7 cellular contexts compared by ENCODE assay signal in the genomic region with DNA sequence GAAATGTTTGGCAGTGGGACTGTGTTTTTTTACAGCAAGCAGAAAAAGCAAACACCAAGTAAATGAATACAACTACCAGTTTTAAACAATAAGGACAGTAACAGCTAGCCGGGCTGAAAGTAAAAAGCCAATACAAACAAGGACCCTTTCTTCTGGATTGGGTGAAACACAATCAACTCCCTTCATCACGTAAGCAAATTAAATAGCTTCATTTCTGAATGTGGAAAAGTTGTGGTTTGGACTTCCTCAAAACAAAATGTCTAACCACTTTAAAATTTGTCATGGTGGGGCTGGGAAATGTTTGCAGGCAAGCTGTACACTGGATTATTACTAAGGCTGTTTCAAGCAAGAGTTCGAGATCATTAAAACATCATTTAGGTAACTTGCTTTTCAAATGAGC. TPM values are rescaled to one million over a fixed set of nuclear protein-coding genes. Genes with fewer than 3 reads are reported as not detected.
A peak's percentile ranks its signal among the peaks of the same experiment; 100 is the strongest.
DNase-seq lines count a peak whose midpoint lies in the region; TF ChIP-seq lines count a peak whose summit lies in the region.

No MANE protein-coding gene starts in this region.

- H3K4me2 ChIP-seq in skeletal muscle satellite cell (ENCODE audit: low read length) = peak overlapping the region; percentile 46

- DNase-seq in H4 (ENCODE audit: low spot score) (peak; percentile 22), SK-N-MC (ENCODE audit: low read depth, low spot score) (peak; percentile 82), fibroblast of mammary gland (ENCODE audit: low read depth) (peak; percentile 75), WERI-Rb-1 (no peak), hypothalamus (lab: John Stamatoyannopoulos, UW) (no peak)
- no peak for DNase-seq in stimulated activated CD4-positive, alpha-beta T cell treated with anti-CD3 and anti-CD28 coated beads, Interleukin-2, amount 100 ng/mL, for 48 hours

- H3K9ac ChIP-seq in SK-N-MC (ENCODE audit: insufficient read length) (no peak overlapping the region), skeletal muscle satellite cell (ENCODE audit: low read depth, low read length) (peak overlapping the region; percentile 68)

- H3K36me3 ChIP-seq in SK-N-MC (ENCODE audit: insufficient read depth, low read length) (peaks cover 25% of the 10 kb centered on the region), skeletal muscle satellite cell (ENCODE audit: insufficient read depth, low read length) (peaks cover 23% of the 10 kb centered on the region), WERI-Rb-1 (peaks cover 44% of the 10 kb centered on the region)

- H3K9me3 ChIP-seq in SK-N-MC (ENCODE audit: low read depth, low read length) (no peaks in the 10 kb centered on the region), skeletal muscle satellite cell (replicated peaks; ENCODE audit: low read length) (no peaks in the 10 kb centered on the region), WERI-Rb-1 (ENCODE audit: severe bottlenecking) (no peaks in the 10 kb centered on the region)

- no peak for TF ChIP-seq CTCF in fibroblast of mammary gland (conservative IDR thresholded peaks at IDR 0.05; ENCODE audit: control insufficient read depth, insufficient read depth, low read depth, low read length)
- TF ChIP-seq CTCF in WERI-Rb-1 (IDR thresholded peaks at IDR 0.05; ENCODE audit: low read depth, low read length) = no peak

- H3K4me3 ChIP-seq in SK-N-MC (peak overlapping the region; percentile 0; the same call in 1 of the 2 replicates), fibroblast of mammary gland (ENCODE audit: control insufficient read depth, low read depth, low read length) (no peak overlapping the region), skeletal muscle satellite cell (ENCODE audit: low read length) (peak overlapping the region; percentile 7), WERI-Rb-1 (ENCODE audit: low read depth, low read length) (no peak overlapping the region)

- H3K27ac ChIP-seq in SK-N-MC (peak overlapping the region; percentile 17), WERI-Rb-1 (no peak overlapping the region)

- peaks cover 78% of the 10 kb centered on the region for H3K4me1 ChIP-seq in skeletal muscle satellite cell (ENCODE audit: control insufficient read depth, insufficient read depth, low read length)

- H3K27me3 ChIP-seq in skeletal muscle satellite cell (ENCODE audit: control insufficient read depth, insufficient read depth, low read length) = no peaks in the 10 kb centered on the region
- no peaks in the 10 kb centered on the region for H3K27me3 ChIP-seq in WERI-Rb-1 (ENCODE audit: insufficient read depth, low read depth, severe bottlenecking)

RNA-seq across cellular contexts. Expression of a gene that starts 47.4 kb away (rescaled TPM):
- 10.9 and 11.8 TPM in 2 replicates for total RNA-seq in H4 (2014; rRNA removed; shearing (Covaris generic))
- 6.1 and 7.9 TPM in 2 replicates for total RNA-seq in skeletal muscle satellite cell (2012; rRNA removed)

RNA-seq across cellular contexts. Expression of a gene that starts 48.7 kb away (rescaled TPM):
- total RNA-seq in H4 (2014; rRNA removed; shearing (Covaris generic)) = 13.6 and 14.7 TPM in 2 replicates
- 26.1 and 35.6 TPM in 2 replicates for total RNA-seq in skeletal muscle satellite cell (2012; rRNA removed)

RNA-seq across cellular contexts. Expression of a gene that starts 51.7 kb away (rescaled TPM):
- 33.0 and 38.7 TPM in 2 replicates for total RNA-seq in H4 (2014; rRNA removed; shearing (Covaris generic))
- total RNA-seq in skeletal muscle satellite cell (2012; rRNA removed) = 31.7 and 58.1 TPM in 2 replicates

Comparison
In these comparisons a context has a peak if more than half of its experiments do, and no peak if none do; other contexts are left out.
1. DNase-seq: peak in H4 (single experiment), SK-N-MC (single experiment) and fibroblast of mammary gland (single experiment); none in WERI-Rb-1 (single experiment), stimulated activated CD4-positive, alpha-beta T cell treated with anti-CD3 and anti-CD28 coated beads, Interleukin-2, amount 100 ng/mL, for 48 hours (0 of 2) and hypothalamus (0 of 51).
2. H3K4me3 ChIP-seq: peak in SK-N-MC (single experiment) and skeletal muscle satellite cell (single experiment); none in fibroblast of mammary gland (single experiment) and WERI-Rb-1 (single experiment).